Comparison of ENCODE assay signal across 1 cellular context in the genomic region with DNA sequence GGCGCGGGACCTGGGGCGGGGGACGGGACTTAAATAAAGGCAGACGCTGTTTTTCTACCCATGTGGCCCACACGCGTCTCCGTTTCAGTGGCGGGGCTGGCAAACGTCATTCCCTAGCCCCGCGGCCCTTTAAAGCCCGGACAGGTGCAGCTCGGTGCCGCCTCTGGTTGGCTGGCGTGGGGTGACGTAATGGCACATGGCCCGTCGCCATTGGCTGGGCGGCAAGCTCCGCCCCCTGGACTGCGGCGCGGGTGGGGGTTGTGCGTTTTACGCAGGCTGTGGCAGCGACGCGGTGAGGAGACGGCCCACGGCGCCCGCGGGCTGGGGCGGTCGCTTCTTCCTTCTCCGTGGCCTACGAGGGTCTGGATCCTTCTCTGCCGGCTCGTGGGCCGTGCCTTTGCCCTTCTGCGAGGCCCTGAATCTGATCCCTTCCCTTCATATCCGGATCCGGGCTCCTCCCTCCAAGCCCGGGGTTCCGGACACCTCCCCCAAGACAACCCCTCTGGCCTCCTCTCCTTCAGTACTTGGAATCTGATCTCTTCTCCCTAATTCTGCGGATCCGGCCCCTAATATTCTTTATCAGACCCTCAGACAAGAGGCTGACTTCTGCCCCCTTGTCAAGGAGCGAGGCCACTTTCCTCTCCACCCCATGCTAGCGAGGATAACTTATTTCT.
TF ChIP-seq lines count a peak whose summit lies in the region.

A gene with protein sequence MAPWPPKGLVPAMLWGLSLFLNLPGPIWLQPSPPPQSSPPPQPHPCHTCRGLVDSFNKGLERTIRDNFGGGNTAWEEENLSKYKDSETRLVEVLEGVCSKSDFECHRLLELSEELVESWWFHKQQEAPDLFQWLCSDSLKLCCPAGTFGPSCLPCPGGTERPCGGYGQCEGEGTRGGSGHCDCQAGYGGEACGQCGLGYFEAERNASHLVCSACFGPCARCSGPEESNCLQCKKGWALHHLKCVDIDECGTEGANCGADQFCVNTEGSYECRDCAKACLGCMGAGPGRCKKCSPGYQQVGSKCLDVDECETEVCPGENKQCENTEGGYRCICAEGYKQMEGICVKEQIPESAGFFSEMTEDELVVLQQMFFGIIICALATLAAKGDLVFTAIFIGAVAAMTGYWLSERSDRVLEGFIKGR (plus strand): TSS at position 274 of the 674 bp plus-strand sequence. CDS start 605 bp downstream, outside the sequence.

TF ChIP-seq in K562, 482 proteins besides CTCF, POLR2A, EP300 and RAD21 (continued from another document and continues in another):
- TF ChIP-seq ZNF24 (IDR thresholded peaks at IDR 0.05) (no peak), SUPT5H (IDR thresholded peaks at IDR 0.05) (peak; percentile 91), SMAD3 (CRISPR knock-in tag; conservative IDR thresholded peaks at IDR 0.05) (no peak), SMAD2 (IDR thresholded peaks at IDR 0.05; ENCODE audit: low read depth, low read length) (no peak), TAL1 (IDR thresholded peaks at IDR 0.05) (no peak), ZKSCAN8 (CRISPR knock-in tag; IDR thresholded peaks at IDR 0.05) (no peak), CBFA2T2 (conservative IDR thresholded peaks at IDR 0.05) (no peak), HLTF (IDR thresholded peaks at IDR 0.05) (peak; percentile 14; the same call in 1 of the 2 replicates), ZFP36 (IDR thresholded peaks at IDR 0.05; ENCODE audit: low read depth, low read length, partially characterized antibody) (no peak), MEF2D (tag; conservative IDR thresholded peaks at IDR 0.05; ENCODE audit: low read depth) (no peak), ZNF586 (CRISPR knock-in tag; conservative IDR thresholded peaks at IDR 0.05) (no peak), NCOA4 (IDR thresholded peaks at IDR 0.05; ENCODE audit: partially characterized antibody) (no peak), EZH2 (IDR thresholded peaks at IDR 0.05; ENCODE audit: borderline replicate concordance, low read depth, low read length) (no peak), HNRNPH1 (optimal IDR thresholded peaks at IDR 0.05; ENCODE audit: low read depth, low read length) (no peak), POLR2G (IDR thresholded peaks at IDR 0.05; ENCODE audit: low read depth, low read length) (peak; percentile 87), HNRNPL (IDR thresholded peaks at IDR 0.05; ENCODE audit: low read depth, low read length) (no peak), SNIP1 (IDR thresholded peaks at IDR 0.05; ENCODE audit: low read depth) (no peak), ELF4 (CRISPR knock-in tag; IDR thresholded peaks at IDR 0.05) (0 out of 2 replicates have a peak, but pooled peaks have one; percentile 43), THRAP3 (IDR thresholded peaks at IDR 0.05; ENCODE audit: borderline replicate concordance) (no peak), ZNF707 (CRISPR knock-in tag; conservative IDR thresholded peaks at IDR 0.05) (no peak), LEF1 (IDR thresholded peaks at IDR 0.05) (no peak), RBM17 (IDR thresholded peaks at IDR 0.05; ENCODE audit: borderline replicate concordance, low read depth, low read length) (no peak), KAT2B (IDR thresholded peaks at IDR 0.05; ENCODE audit: low read depth, low read length) (no peak), ZNF644 (tag; IDR thresholded peaks at IDR 0.05; ENCODE audit: low read depth) (peak; percentile 49; the same call in 1 of the 2 replicates)
- TF ChIP-seq, protein P1, sequence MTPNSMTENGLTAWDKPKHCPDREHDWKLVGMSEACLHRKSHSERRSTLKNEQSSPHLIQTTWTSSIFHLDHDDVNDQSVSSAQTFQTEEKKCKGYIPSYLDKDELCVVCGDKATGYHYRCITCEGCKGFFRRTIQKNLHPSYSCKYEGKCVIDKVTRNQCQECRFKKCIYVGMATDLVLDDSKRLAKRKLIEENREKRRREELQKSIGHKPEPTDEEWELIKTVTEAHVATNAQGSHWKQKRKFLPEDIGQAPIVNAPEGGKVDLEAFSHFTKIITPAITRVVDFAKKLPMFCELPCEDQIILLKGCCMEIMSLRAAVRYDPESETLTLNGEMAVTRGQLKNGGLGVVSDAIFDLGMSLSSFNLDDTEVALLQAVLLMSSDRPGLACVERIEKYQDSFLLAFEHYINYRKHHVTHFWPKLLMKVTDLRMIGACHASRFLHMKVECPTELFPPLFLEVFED (CRISPR knock-in tag; conservative IDR thresholded peaks at IDR 0.05) = no peak
- TF ChIP-seq, protein P2, sequence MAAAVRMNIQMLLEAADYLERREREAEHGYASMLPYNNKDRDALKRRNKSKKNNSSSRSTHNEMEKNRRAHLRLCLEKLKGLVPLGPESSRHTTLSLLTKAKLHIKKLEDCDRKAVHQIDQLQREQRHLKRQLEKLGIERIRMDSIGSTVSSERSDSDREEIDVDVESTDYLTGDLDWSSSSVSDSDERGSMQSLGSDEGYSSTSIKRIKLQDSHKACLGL (CRISPR knock-in tag; IDR thresholded peaks at IDR 0.05; ENCODE audit: borderline replicate concordance, poor library complexity, severe bottlenecking) = peak; percentile 32
- TF ChIP-seq, protein P3, sequence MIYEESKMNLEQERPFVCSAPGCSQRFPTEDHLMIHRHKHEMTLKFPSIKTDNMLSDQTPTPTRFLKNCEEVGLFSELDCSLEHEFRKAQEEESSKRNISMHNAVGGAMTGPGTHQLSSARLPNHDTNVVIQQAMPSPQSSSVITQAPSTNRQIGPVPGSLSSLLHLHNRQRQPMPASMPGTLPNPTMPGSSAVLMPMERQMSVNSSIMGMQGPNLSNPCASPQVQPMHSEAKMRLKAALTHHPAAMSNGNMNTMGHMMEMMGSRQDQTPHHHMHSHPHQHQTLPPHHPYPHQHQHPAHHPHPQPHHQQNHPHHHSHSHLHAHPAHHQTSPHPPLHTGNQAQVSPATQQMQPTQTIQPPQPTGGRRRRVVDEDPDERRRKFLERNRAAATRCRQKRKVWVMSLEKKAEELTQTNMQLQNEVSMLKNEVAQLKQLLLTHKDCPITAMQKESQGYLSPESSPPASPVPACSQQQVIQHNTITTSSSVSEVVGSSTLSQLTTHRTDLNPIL (CRISPR knock-in tag; IDR thresholded peaks at IDR 0.05) = no peak
- TF ChIP-seq, protein P4, sequence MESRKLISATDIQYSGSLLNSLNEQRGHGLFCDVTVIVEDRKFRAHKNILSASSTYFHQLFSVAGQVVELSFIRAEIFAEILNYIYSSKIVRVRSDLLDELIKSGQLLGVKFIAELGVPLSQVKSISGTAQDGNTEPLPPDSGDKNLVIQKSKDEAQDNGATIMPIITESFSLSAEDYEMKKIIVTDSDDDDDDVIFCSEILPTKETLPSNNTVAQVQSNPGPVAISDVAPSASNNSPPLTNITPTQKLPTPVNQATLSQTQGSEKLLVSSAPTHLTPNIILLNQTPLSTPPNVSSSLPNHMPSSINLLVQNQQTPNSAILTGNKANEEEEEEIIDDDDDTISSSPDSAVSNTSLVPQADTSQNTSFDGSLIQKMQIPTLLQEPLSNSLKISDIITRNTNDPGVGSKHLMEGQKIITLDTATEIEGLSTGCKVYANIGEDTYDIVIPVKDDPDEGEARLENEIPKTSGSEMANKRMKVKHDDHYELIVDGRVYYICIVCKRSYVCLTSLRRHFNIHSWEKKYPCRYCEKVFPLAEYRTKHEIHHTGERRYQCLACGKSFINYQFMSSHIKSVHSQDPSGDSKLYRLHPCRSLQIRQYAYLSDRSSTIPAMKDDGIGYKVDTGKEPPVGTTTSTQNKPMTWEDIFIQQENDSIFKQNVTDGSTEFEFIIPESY (CRISPR knock-in tag; IDR thresholded peaks at IDR 0.05) = no peak
- TF ChIP-seq, protein P5, sequence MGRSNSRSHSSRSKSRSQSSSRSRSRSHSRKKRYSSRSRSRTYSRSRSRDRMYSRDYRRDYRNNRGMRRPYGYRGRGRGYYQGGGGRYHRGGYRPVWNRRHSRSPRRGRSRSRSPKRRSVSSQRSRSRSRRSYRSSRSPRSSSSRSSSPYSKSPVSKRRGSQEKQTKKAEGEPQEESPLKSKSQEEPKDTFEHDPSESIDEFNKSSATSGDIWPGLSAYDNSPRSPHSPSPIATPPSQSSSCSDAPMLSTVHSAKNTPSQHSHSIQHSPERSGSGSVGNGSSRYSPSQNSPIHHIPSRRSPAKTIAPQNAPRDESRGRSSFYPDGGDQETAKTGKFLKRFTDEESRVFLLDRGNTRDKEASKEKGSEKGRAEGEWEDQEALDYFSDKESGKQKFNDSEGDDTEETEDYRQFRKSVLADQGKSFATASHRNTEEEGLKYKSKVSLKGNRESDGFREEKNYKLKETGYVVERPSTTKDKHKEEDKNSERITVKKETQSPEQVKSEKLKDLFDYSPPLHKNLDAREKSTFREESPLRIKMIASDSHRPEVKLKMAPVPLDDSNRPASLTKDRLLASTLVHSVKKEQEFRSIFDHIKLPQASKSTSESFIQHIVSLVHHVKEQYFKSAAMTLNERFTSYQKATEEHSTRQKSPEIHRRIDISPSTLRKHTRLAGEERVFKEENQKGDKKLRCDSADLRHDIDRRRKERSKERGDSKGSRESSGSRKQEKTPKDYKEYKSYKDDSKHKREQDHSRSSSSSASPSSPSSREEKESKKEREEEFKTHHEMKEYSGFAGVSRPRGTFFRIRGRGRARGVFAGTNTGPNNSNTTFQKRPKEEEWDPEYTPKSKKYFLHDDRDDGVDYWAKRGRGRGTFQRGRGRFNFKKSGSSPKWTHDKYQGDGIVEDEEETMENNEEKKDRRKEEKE (IDR thresholded peaks at IDR 0.05; ENCODE audit: borderline replicate concordance in 1 of 2, control insufficient read depth in 1 of 2, low read depth in 2 of 2, low read length in 1 of 2) = no peak
- TF ChIP-seq, protein P6, sequence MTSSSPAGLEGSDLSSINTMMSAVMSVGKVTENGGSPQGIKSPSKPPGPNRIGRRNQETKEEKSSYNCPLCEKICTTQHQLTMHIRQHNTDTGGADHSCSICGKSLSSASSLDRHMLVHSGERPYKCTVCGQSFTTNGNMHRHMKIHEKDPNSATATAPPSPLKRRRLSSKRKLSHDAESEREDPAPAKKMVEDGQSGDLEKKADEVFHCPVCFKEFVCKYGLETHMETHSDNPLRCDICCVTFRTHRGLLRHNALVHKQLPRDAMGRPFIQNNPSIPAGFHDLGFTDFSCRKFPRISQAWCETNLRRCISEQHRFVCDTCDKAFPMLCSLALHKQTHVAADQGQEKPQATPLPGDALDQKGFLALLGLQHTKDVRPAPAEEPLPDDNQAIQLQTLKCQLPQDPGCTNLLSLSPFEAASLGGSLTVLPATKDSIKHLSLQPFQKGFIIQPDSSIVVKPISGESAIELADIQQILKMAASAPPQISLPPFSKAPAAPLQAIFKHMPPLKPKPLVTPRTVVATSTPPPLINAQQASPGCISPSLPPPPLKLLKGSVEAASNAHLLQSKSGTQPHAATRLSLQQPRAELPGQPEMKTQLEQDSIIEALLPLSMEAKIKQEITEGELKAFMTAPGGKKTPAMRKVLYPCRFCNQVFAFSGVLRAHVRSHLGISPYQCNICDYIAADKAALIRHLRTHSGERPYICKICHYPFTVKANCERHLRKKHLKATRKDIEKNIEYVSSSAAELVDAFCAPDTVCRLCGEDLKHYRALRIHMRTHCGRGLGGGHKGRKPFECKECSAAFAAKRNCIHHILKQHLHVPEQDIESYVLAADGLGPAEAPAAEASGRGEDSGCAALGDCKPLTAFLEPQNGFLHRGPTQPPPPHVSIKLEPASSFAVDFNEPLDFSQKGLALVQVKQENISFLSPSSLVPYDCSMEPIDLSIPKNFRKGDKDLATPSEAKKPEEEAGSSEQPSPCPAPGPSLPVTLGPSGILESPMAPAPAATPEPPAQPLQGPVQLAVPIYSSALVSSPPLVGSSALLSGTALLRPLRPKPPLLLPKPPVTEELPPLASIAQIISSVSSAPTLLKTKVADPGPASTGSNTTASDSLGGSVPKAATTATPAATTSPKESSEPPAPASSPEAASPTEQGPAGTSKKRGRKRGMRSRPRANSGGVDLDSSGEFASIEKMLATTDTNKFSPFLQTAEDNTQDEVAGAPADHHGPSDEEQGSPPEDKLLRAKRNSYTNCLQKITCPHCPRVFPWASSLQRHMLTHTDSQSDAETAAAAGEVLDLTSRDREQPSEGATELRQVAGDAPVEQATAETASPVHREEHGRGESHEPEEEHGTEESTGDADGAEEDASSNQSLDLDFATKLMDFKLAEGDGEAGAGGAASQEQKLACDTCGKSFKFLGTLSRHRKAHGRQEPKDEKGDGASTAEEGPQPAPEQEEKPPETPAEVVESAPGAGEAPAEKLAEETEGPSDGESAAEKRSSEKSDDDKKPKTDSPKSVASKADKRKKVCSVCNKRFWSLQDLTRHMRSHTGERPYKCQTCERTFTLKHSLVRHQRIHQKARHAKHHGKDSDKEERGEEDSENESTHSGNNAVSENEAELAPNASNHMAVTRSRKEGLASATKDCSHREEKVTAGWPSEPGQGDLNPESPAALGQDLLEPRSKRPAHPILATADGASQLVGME (CRISPR knock-in tag; IDR thresholded peaks at IDR 0.05) = no peak
- TF ChIP-seq, protein P7, sequence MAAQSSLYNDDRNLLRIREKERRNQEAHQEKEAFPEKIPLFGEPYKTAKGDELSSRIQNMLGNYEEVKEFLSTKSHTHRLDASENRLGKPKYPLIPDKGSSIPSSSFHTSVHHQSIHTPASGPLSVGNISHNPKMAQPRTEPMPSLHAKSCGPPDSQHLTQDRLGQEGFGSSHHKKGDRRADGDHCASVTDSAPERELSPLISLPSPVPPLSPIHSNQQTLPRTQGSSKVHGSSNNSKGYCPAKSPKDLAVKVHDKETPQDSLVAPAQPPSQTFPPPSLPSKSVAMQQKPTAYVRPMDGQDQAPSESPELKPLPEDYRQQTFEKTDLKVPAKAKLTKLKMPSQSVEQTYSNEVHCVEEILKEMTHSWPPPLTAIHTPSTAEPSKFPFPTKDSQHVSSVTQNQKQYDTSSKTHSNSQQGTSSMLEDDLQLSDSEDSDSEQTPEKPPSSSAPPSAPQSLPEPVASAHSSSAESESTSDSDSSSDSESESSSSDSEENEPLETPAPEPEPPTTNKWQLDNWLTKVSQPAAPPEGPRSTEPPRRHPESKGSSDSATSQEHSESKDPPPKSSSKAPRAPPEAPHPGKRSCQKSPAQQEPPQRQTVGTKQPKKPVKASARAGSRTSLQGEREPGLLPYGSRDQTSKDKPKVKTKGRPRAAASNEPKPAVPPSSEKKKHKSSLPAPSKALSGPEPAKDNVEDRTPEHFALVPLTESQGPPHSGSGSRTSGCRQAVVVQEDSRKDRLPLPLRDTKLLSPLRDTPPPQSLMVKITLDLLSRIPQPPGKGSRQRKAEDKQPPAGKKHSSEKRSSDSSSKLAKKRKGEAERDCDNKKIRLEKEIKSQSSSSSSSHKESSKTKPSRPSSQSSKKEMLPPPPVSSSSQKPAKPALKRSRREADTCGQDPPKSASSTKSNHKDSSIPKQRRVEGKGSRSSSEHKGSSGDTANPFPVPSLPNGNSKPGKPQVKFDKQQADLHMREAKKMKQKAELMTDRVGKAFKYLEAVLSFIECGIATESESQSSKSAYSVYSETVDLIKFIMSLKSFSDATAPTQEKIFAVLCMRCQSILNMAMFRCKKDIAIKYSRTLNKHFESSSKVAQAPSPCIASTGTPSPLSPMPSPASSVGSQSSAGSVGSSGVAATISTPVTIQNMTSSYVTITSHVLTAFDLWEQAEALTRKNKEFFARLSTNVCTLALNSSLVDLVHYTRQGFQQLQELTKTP (IDR thresholded peaks at IDR 0.05; ENCODE audit: low read depth in 1 of 2, partially characterized antibody in 2 of 2) = no peak
- TF ChIP-seq, protein P8, sequence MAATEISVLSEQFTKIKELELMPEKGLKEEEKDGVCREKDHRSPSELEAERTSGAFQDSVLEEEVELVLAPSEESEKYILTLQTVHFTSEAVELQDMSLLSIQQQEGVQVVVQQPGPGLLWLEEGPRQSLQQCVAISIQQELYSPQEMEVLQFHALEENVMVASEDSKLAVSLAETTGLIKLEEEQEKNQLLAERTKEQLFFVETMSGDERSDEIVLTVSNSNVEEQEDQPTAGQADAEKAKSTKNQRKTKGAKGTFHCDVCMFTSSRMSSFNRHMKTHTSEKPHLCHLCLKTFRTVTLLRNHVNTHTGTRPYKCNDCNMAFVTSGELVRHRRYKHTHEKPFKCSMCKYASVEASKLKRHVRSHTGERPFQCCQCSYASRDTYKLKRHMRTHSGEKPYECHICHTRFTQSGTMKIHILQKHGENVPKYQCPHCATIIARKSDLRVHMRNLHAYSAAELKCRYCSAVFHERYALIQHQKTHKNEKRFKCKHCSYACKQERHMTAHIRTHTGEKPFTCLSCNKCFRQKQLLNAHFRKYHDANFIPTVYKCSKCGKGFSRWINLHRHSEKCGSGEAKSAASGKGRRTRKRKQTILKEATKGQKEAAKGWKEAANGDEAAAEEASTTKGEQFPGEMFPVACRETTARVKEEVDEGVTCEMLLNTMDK (IDR thresholded peaks at IDR 0.05; ENCODE audit: borderline replicate concordance, insufficient read depth, low read depth, low read length, poor library complexity, severe bottlenecking) = no peak
